Comparison of ENCODE assay signal across 11 cellular contexts in genomic region chr19:18648971-18649310, GRCh38. TPM values are rescaled to one million over a fixed set of nuclear protein-coding genes. Genes with fewer than 3 reads are reported as not detected.
DNase-seq lines count a peak whose midpoint lies in the region; ATAC-seq and TF ChIP-seq lines count a peak whose summit lies in the region.
"Had no signal": no experiment of that assay in that cellular context is flagged by ENCODE, and none has a peak within 500 bp of the region (broad histone marks: within the 10 kb centered on the region; RNA-seq: fewer than 3 reads in every experiment).

No MANE protein-coding gene starts in this region.

- peaks cover 40% of the 10 kb centered on the region for H3K4me1 Mint-ChIP-seq in endodermal cell

- no peak overlapping the region for H3K4me3 Mint-ChIP-seq in endodermal cell

- no peaks in the 10 kb centered on the region for H3K36me3 ChIP-seq in RWPE2 (ENCODE audit: low read depth)
- H3K36me3 ChIP-seq in endodermal cell (ENCODE audit: control insufficient read depth, insufficient read depth, low read length): no peaks in the 10 kb centered on the region
- H3K36me3 ChIP-seq in muscle layer of duodenum (ENCODE audit: control insufficient read depth in 1 of 2, insufficient read depth in 2 of 2, low read length in 2 of 2): no peaks in the 10 kb centered on the region
- H3K36me3 ChIP-seq: cardiac muscle cell had no signal

- H3K4me3 ChIP-seq in RWPE2 (ENCODE audit: severe bottlenecking): no peak overlapping the region
- H3K4me3 ChIP-seq in endodermal cell (ENCODE audit: low read length): no peak overlapping the region
- no peak overlapping the region for H3K4me3 ChIP-seq in muscle layer of duodenum (ENCODE audit: low read depth in 1 of 2, low read length in 2 of 2)
- H3K4me3 ChIP-seq: cardiac muscle cell had no signal

- peaks cover 12% of the 10 kb centered on the region for H3K4me1 ChIP-seq in RWPE2 (ENCODE audit: insufficient read depth, poor library complexity, severe bottlenecking)
- H3K4me1 ChIP-seq in endodermal cell (ENCODE audit: control insufficient read depth, insufficient read depth, low read length): peaks cover 24% of the 10 kb centered on the region
- H3K4me1 ChIP-seq in muscle layer of duodenum (ENCODE audit: control insufficient read depth in 1 of 2, insufficient read depth in 2 of 2, low read length in 2 of 2): peaks cover 8 to 39% of the 10 kb centered on the region in 2 donors

- H3K9ac ChIP-seq in endodermal cell (ENCODE audit: extremely low read depth, low read length, poor library complexity, severe bottlenecking): no peak overlapping the region

- peaks cover 2% of the 10 kb centered on the region for H3K36me3 Mint-ChIP-seq in endodermal cell (ENCODE audit: low read depth)

- no peaks in the 10 kb centered on the region for H3K9me3 ChIP-seq in RWPE2 (ENCODE audit: severe bottlenecking)
- no peaks in the 10 kb centered on the region for H3K9me3 ChIP-seq in endodermal cell (ENCODE audit: control insufficient read depth, low read length)
- H3K9me3 ChIP-seq in muscle layer of duodenum (ENCODE audit: control insufficient read depth in 1 of 2, low read length in 2 of 2): no peaks in the 10 kb centered on the region
- H3K9me3 ChIP-seq: neutrophil had no signal

- no peak for DNase-seq in RWPE2 (ENCODE audit: low spot score)
- DNase-seq in endodermal cell: peak; percentile 49
- no peak for DNase-seq in GOT3 (lab: John Stamatoyannopoulos, UW)
- DNase-seq: activated CD8-positive, alpha-beta memory T cell treated with anti-CD3 and anti-CD28 coated beads, Interleukin-2, amount 50 U/mL, for 4 hours had no signal

- H3K27ac ChIP-seq in RWPE2 (ENCODE audit: poor library complexity, severe bottlenecking) (peak overlapping the region; percentile 3), endodermal cell (ENCODE audit: low read depth, low read length) (no peak overlapping the region), muscle layer of duodenum (ENCODE audit: low read length) (peak overlapping the region; percentile 47), temporal lobe (ENCODE audit: low read depth, low read length) (peak overlapping the region; percentile 38)
- H3K27ac ChIP-seq: neutrophil had no signal

- no peaks in the 10 kb centered on the region for H3K27me3 Mint-ChIP-seq in endodermal cell (ENCODE audit: insufficient read depth)

- H3K9me3 Mint-ChIP-seq in endodermal cell: no peaks in the 10 kb centered on the region

- peak; percentile 33; the same call in 1 of the 3 replicates for ATAC-seq in RWPE2 (ENCODE audit: low read depth)
- ATAC-seq in GM18873 (IDR thresholded peaks at IDR 0.05; ENCODE audit: low FRiP score, unreplicated experiment): no peak
- ATAC-seq in SK-N-SH treated with all-trans-retinoic acid at 6 μM for 48 hours: no peak
- ATAC-seq in HG03175 (IDR thresholded peaks at IDR 0.05; ENCODE audit: unreplicated experiment): no peak

- no peak for TF ChIP-seq CTCF in RWPE2 (IDR thresholded peaks at IDR 0.05; ENCODE audit: poor library complexity, severe bottlenecking)
- TF ChIP-seq CTCF in endodermal cell (conservative IDR thresholded peaks at IDR 0.05): no peak

- peak overlapping the region; percentile 92 for H3K27ac Mint-ChIP-seq in endodermal cell

- WGBS in endodermal cell (ENCODE audit: insufficient coverage in 1 of 2, insufficient read length in 1 of 2), 2 experiments: 71 to 86% methylated on average over 13 of the region's 13 CpGs

- H3K27me3 ChIP-seq in RWPE2 (ENCODE audit: insufficient read depth, poor library complexity, severe bottlenecking) (no peaks in the 10 kb centered on the region), endodermal cell (ENCODE audit: control insufficient read depth, insufficient read depth, low read length, poor library complexity, severe bottlenecking) (no peaks in the 10 kb centered on the region), muscle layer of duodenum (ENCODE audit: low read depth, low read length) (no peaks in the 10 kb centered on the region)
- H3K27me3 ChIP-seq: cardiac muscle cell had no signal

TF ChIP-seq in SK-N-SH treated with all-trans-retinoic acid at 6 μM for 48 hours, 23 proteins besides CTCF, POLR2A, EP300 and RAD21:
- no peak for TF ChIP-seq PATZ1 (CRISPR knock-in tag; IDR thresholded peaks at IDR 0.05; ENCODE audit: borderline replicate concordance)
- TF ChIP-seq ARNTL (CRISPR knock-in tag; IDR thresholded peaks at IDR 0.05; ENCODE audit: borderline replicate concordance, low read depth): no peak
- no peak for TF ChIP-seq TOX (CRISPR knock-in tag; IDR thresholded peaks at IDR 0.05; ENCODE audit: borderline replicate concordance)
- no peak for TF ChIP-seq ZNF565 (CRISPR knock-in tag; conservative IDR thresholded peaks at IDR 0.05; ENCODE audit: low read depth)
- TF ChIP-seq ZNF8 (CRISPR knock-in tag; IDR thresholded peaks at IDR 0.05): no peak
- no peak for TF ChIP-seq ZFP3 (CRISPR knock-in tag; IDR thresholded peaks at IDR 0.05)
- no peak for TF ChIP-seq ESRRG (CRISPR knock-in tag; IDR thresholded peaks at IDR 0.05)
- TF ChIP-seq GLIS3 (CRISPR knock-in tag; IDR thresholded peaks at IDR 0.05): no peak
- TF ChIP-seq CREB5 (CRISPR knock-in tag; IDR thresholded peaks at IDR 0.05; ENCODE audit: low read depth): no peak
- no peak for TF ChIP-seq CSDC2 (CRISPR knock-in tag; IDR thresholded peaks at IDR 0.05)
- no peak for TF ChIP-seq OSR1 (CRISPR knock-in tag; IDR thresholded peaks at IDR 0.05)
- no peak for TF ChIP-seq ZNF70 (CRISPR knock-in tag; IDR thresholded peaks at IDR 0.05)
- no peak for TF ChIP-seq ISL1 (CRISPR knock-in tag; IDR thresholded peaks at IDR 0.05)
- TF ChIP-seq POU6F1 (CRISPR knock-in tag; IDR thresholded peaks at IDR 0.05; ENCODE audit: borderline replicate concordance, low read depth): no peak
- TF ChIP-seq ZFP30 (CRISPR knock-in tag; IDR thresholded peaks at IDR 0.05): no peak
- TF ChIP-seq PPARA (CRISPR knock-in tag; IDR thresholded peaks at IDR 0.05; ENCODE audit: borderline replicate concordance): no peak
- TF ChIP-seq RARB (CRISPR knock-in tag; IDR thresholded peaks at IDR 0.05): no peak
- TF ChIP-seq BACH2 (CRISPR knock-in tag; IDR thresholded peaks at IDR 0.05; ENCODE audit: borderline replicate concordance): no peak
- no peak for TF ChIP-seq TCF4 (CRISPR knock-in tag; IDR thresholded peaks at IDR 0.05; ENCODE audit: borderline replicate concordance)
- no peak for TF ChIP-seq SNAI2 (CRISPR knock-in tag; IDR thresholded peaks at IDR 0.05)

RNA-seq across cellular contexts. Expression of gene KLHL26, which starts 12.1 kb away (rescaled TPM):
- total RNA-seq in endodermal cell (10 to 100 TPM in 1 of 2 donors, 1 to 10 TPM in 1; 9.4 to 11.2 TPM), temporal lobe (8.6 TPM)
- polyA plus RNA-seq in endodermal cell (2013, experiment 1 of 2): 5.7 TPM
- 5.3 TPM for polyA plus RNA-seq in endodermal cell (2013, experiment 2 of 2)

RNA-seq across cellular contexts. Expression of gene CRTC1, which starts 34.5 kb away (rescaled TPM):
- total RNA-seq in endodermal cell (10 to 100 TPM; 26.6 to 29.7 TPM), temporal lobe (13.3 TPM)
- 20.4 TPM for polyA plus RNA-seq in endodermal cell (2013, experiment 1 of 2)
- polyA plus RNA-seq in endodermal cell (2013, experiment 2 of 2): 17.5 TPM

RNA-seq across cellular contexts. Expression of gene TMEM59L, which starts 36.3 kb away (rescaled TPM):
- total RNA-seq in endodermal cell (1 to 10 TPM; 5.0 to 7.2 TPM), temporal lobe (42.0 TPM)
- polyA plus RNA-seq in endodermal cell (2013, experiment 1 of 2): 14.1 TPM
- 12.5 TPM for polyA plus RNA-seq in endodermal cell (2013, experiment 2 of 2)

RNA-seq across cellular contexts. Expression of gene CRLF1, which starts 42.3 kb away (rescaled TPM):
- 10 to 100 TPM; 10.4 to 10.5 TPM for total RNA-seq in endodermal cell
- 9.9 TPM for polyA plus RNA-seq in endodermal cell (2013, experiment 1 of 2)
- 11.0 TPM for polyA plus RNA-seq in endodermal cell (2013, experiment 2 of 2)
- 3.9 TPM for total RNA-seq in temporal lobe
